In genomic region chr9:129610473-129611301, GRCh38 we compare ENCODE assay signal across 1 cellular context.
TF ChIP-seq lines count a peak whose summit lies in the region.

No MANE protein-coding gene starts in this region.

TF ChIP-seq in H1, 55 proteins besides CTCF, POLR2A, EP300 and RAD21:
- peak; percentile 49 for TF ChIP-seq TAF7 (optimal IDR thresholded peaks at IDR 0.05; ENCODE audit: borderline replicate concordance, low read depth, low read length)
- TF ChIP-seq, protein P1, sequence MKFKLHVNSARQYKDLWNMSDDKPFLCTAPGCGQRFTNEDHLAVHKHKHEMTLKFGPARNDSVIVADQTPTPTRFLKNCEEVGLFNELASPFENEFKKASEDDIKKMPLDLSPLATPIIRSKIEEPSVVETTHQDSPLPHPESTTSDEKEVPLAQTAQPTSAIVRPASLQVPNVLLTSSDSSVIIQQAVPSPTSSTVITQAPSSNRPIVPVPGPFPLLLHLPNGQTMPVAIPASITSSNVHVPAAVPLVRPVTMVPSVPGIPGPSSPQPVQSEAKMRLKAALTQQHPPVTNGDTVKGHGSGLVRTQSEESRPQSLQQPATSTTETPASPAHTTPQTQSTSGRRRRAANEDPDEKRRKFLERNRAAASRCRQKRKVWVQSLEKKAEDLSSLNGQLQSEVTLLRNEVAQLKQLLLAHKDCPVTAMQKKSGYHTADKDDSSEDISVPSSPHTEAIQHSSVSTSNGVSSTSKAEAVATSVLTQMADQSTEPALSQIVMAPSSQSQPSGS (IDR thresholded peaks at IDR 0.05; ENCODE audit: low read length): 0 out of 2 replicates have a peak, but pooled peaks have one; percentile 45
- peak in 1 of 2 experiments; percentile 60; a peak in 2 of 4 replicates for TF ChIP-seq SIN3A (conservative IDR thresholded peaks at IDR 0.05 in 1 of 2, IDR thresholded peaks at IDR 0.05 in 1 of 2; ENCODE audit: low read depth in 1 of 2, low read length in 2 of 2)
- peak; percentile 35; the same call in 1 of the 2 replicates for TF ChIP-seq TAF1 (IDR thresholded peaks at IDR 0.05; ENCODE audit: low read depth, low read length)
- TF ChIP-seq CREB1 (IDR thresholded peaks at IDR 0.05): peak; percentile 10; the same call in 1 of the 2 replicates
- 0 out of 2 replicates have a peak, but pooled peaks have one; percentile 22 for TF ChIP-seq PHF8 (conservative IDR thresholded peaks at IDR 0.05; ENCODE audit: low read depth, low read length)
- TF ChIP-seq GABPA (IDR thresholded peaks at IDR 0.05; ENCODE audit: borderline replicate concordance, insufficient read depth, low read length): peak; percentile 61; the same call in 1 of the 2 replicates
- TF ChIP-seq CBX5 (IDR thresholded peaks at IDR 0.05; ENCODE audit: low read depth, low read length): no peak
- TF ChIP-seq TCF12 (IDR thresholded peaks at IDR 0.05; ENCODE audit: low read depth, low read length): 0 out of 2 replicates have a peak, but pooled peaks have one; percentile 26
- TF ChIP-seq BACH1 (IDR thresholded peaks at IDR 0.05; ENCODE audit: low read length): peak; percentile 23; the same call in 1 of the 2 replicates
- TF ChIP-seq ASH2L (IDR thresholded peaks at IDR 0.05; ENCODE audit: low read length): peak; percentile 7
- peak; percentile 50 for TF ChIP-seq MAX (IDR thresholded peaks at IDR 0.05)
- TF ChIP-seq TEAD4 (IDR thresholded peaks at IDR 0.05; ENCODE audit: low read depth, low read length): no peak
- 0 out of 2 replicates have a peak, but pooled peaks have one; percentile 20 for TF ChIP-seq JUND (IDR thresholded peaks at IDR 0.05; ENCODE audit: low read length)
- TF ChIP-seq SUZ12 (IDR thresholded peaks at IDR 0.05; ENCODE audit: low read length): peak; percentile 37; the same call in 1 of the 2 replicates
- TF ChIP-seq KDM4A (IDR thresholded peaks at IDR 0.05; ENCODE audit: low read depth, low read length, severe bottlenecking): peak; percentile 91
- TF ChIP-seq CBX8 (IDR thresholded peaks at IDR 0.05; ENCODE audit: borderline replicate concordance, low read depth, low read length): no peak
- 0 out of 4 replicates have a peak, but pooled peaks of 1 of the 2 experiments have one; percentile 51 for TF ChIP-seq HDAC2 (IDR thresholded peaks at IDR 0.05; ENCODE audit: borderline replicate concordance in 1 of 2, low read depth in 2 of 2, low read length in 2 of 2)
- TF ChIP-seq HDAC6 (IDR thresholded peaks at IDR 0.05; ENCODE audit: low read depth, low read length): no peak
- peak; percentile 89 for TF ChIP-seq YY1 (IDR thresholded peaks at IDR 0.05; ENCODE audit: low read depth, low read length)
